Comparison of ENCODE assay signal across 20 cellular contexts in the genomic region with DNA sequence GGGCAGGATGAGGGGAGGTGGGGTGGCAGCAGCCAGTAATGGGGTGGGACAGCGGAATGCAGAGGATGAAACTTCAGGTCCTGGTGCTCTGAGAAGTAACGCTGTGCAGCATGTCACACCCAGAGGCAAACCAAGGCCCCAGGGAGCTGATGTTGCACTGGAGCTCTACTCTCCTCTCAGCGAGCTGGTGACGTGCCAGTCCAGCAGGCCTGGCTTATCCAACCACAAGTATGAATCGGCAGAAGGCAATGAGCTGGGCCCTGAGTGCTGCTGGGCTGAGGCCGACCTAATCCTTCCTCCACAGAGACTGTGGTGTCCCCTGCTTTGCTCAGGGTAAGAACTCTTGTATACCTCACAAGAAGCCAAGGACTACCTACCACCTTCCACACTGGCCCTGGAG. TPM values are rescaled to one million over a fixed set of nuclear protein-coding genes. Genes with fewer than 3 reads are reported as not detected.
DNase-seq lines count a peak whose midpoint lies in the region; ATAC-seq, FAIRE-seq and TF ChIP-seq lines count a peak whose summit lies in the region.
"Had no signal": no experiment of that assay in that cellular context is flagged by ENCODE, and none has a peak within 500 bp of the region (broad histone marks: within the 10 kb centered on the region; RNA-seq: fewer than 3 reads in every experiment).

No MANE protein-coding gene starts in this region.

- peaks cover 18% of the 10 kb centered on the region; the same call in 1 of the 2 replicates for H3K79me2 ChIP-seq in OCI-LY7 (ENCODE audit: insufficient read depth, low read depth, low read length)

- H3K27ac ChIP-seq in BLaER1 treated with 17β-estradiol and CSF1 and Interleukin-3, amounts not matched to agents 10 nM and 100 nM, result peak overlapping the region in 3 of 11 experiments; percentile 8 to 22 (median 15); a peak in 1 of 22 replicates
- no peak overlapping the region for H3K27ac ChIP-seq in OCI-LY7 (ENCODE audit: low read depth, low read length, poor library complexity, severe bottlenecking)
- H3K27ac ChIP-seq: esophagus muscularis mucosa had no signal

- H3K4me3 ChIP-seq in BLaER1 treated with 17β-estradiol and CSF1 and Interleukin-3, amounts not matched to agents 10 nM and 100 nM, result no peak overlapping the region
- H3K4me3 ChIP-seq in OCI-LY7 (ENCODE audit: low read depth, low read length, poor library complexity, severe bottlenecking), result no peak overlapping the region
- H3K4me3 ChIP-seq: esophagus muscularis mucosa, lung had no signal

- peaks cover 27 to 100% (median 33%) of the 10 kb centered on the region in 10 experiments for H3K4me1 ChIP-seq in BLaER1 treated with 17β-estradiol and CSF1 and Interleukin-3, amounts not matched to agents 10 nM and 100 nM
- H3K4me1 ChIP-seq in OCI-LY7 (ENCODE audit: insufficient read depth, low read length, poor library complexity, severe bottlenecking), result peaks cover 56% of the 10 kb centered on the region
- H3K4me1 ChIP-seq: esophagus muscularis mucosa had no signal

- H3K27me3 ChIP-seq in BLaER1 treated with 17β-estradiol and CSF1 and Interleukin-3, amounts not matched to agents 10 nM and 100 nM, result peaks cover 0 to 8% (median 0%) of the 10 kb centered on the region in 11 experiments; a peak in 1 of 22 replicates
- H3K27me3 ChIP-seq: esophagus muscularis mucosa had no signal

- DNase-seq in GM18507 (ENCODE audit: extremely low spot score, insufficient read length, low read depth) (no peak), OCI-LY7 (ENCODE audit: low spot score) (no peak), NCI-H2227 treated with DMSO at 0.1 percent for 48 hours (lab: John Stamatoyannopoulos, UW) (no peak), NK-92 (lab: John Stamatoyannopoulos, UW; ENCODE audit: unreplicated experiment) (no peak), DMS53 treated with DMSO at 0.1 percent for 48 hours (lab: John Stamatoyannopoulos, UW; ENCODE audit: unreplicated experiment) (no peak)
- DNase-seq: activated naive CD4-positive, alpha-beta T cell; CD4-positive, CD25-positive, alpha-beta regulatory T cell; DND-41; immature natural killer cell; natural killer cell; NCI-H1436; NCI-H345; substantia nigra had no signal

- BruUV-seq in OCI-LY7 (replicated peaks; lab: Mats Ljungman, UMichigan), result no TSS peak

- H3K4me2 ChIP-seq in BLaER1 treated with 17β-estradiol and CSF1 and Interleukin-3, amounts not matched to agents 10 nM and 100 nM, result peak overlapping the region; percentile 5 to 91 (median 55)
- H3K4me2 ChIP-seq in OCI-LY7 (ENCODE audit: low read length), result peak overlapping the region; percentile 20; the same call in 1 of the 2 replicates

- intact Hi-C loops in OCI-LY7 (cut with micrococcal nuclease; ENCODE audit: unreplicated experiment), result no loop called here

- peak; percentile 22 for ATAC-seq in esophagus mucosa
- ATAC-seq: SK-N-SH treated with all-trans-retinoic acid at 6 μM for 48 hours had no signal

- TF ChIP-seq CTCF in OCI-LY7 (conservative IDR thresholded peaks at IDR 0.05; ENCODE audit: low read length), result no peak

- H3K9me3 ChIP-seq in BLaER1 treated with 17β-estradiol and CSF1 and Interleukin-3, amounts not matched to agents 10 nM and 100 nM (replicated peaks in 1 of 11), result no peaks in the 10 kb centered on the region
- no peaks in the 10 kb centered on the region for H3K9me3 ChIP-seq in OCI-LY7 (ENCODE audit: low read length)
- H3K9me3 ChIP-seq: esophagus muscularis mucosa had no signal

- H2AFZ ChIP-seq in OCI-LY7 (ENCODE audit: low read length), result no peak overlapping the region

- H3K36me3 ChIP-seq in BLaER1 treated with 17β-estradiol and CSF1 and Interleukin-3, amounts not matched to agents 10 nM and 100 nM, result peaks cover 0 to 67% (median 0%) of the 10 kb centered on the region in 11 experiments; a peak in 5 of 22 replicates
- H3K36me3 ChIP-seq in OCI-LY7 (ENCODE audit: insufficient read depth, low read length), result peaks cover 17% of the 10 kb centered on the region
- H3K36me3 ChIP-seq: esophagus muscularis mucosa had no signal

- CTCF ChIA-PET in OCI-LY7 (lab: Charles Lee; ENCODE audit: unreplicated experiment), result interaction anchor here (1.6 kb wide), 1 partner anchor 8 kb away, joined by 5 read pairs; no protein-coding TSS in a partner anchor

- peaks cover 0 to 98% (median 0%) of the 10 kb centered on the region in 11 experiments; a peak in 5 of 22 replicates for H4K20me1 ChIP-seq in BLaER1 treated with 17β-estradiol and CSF1 and Interleukin-3, amounts not matched to agents 10 nM and 100 nM
- no peaks in the 10 kb centered on the region for H4K20me1 ChIP-seq in OCI-LY7 (ENCODE audit: insufficient read depth, low read length)

- peak; percentile 75 for FAIRE-seq in GM18507 (lab: Jason Lieb, UNC)

- H3K9ac ChIP-seq in BLaER1 treated with 17β-estradiol and CSF1 and Interleukin-3, amounts not matched to agents 10 nM and 100 nM, result peak overlapping the region in 1 of 11 experiments; percentile 26; a peak in 1 of 22 replicates

- no peaks in the 10 kb centered on the region for H3K9me2 ChIP-seq in OCI-LY7 (ENCODE audit: insufficient read depth, low read length)

- POLR2A ChIA-PET in OCI-LY7 (lab: Charles Lee), result interaction anchor here (1.0 to 1.2 kb wide), 3 partner anchors 8 to 88 kb away, joined by 3 to 5 read pairs (median 3); no protein-coding TSS in a partner anchor

RNA-seq across cellular contexts. Expression of gene CD86, which starts 30.5 kb away (rescaled TPM):
- 10.8 and 13.5 TPM in 2 replicates for total RNA-seq in OCI-LY7 (2014; rRNA removed; shearing (Covaris generic))
- total RNA-seq in OCI-LY7 (2022), result 18.9 and 22.2 TPM in 2 replicates
- 1.2 TPM for total RNA-seq in esophagus mucosa
- total RNA-seq: CD4-positive, CD25-positive, alpha-beta regulatory T cell; dermis microvascular lymphatic vessel endothelial cell; pulmonary artery endothelial cell had no signal
